8 cellular contexts compared by ENCODE assay signal in the genomic region with DNA sequence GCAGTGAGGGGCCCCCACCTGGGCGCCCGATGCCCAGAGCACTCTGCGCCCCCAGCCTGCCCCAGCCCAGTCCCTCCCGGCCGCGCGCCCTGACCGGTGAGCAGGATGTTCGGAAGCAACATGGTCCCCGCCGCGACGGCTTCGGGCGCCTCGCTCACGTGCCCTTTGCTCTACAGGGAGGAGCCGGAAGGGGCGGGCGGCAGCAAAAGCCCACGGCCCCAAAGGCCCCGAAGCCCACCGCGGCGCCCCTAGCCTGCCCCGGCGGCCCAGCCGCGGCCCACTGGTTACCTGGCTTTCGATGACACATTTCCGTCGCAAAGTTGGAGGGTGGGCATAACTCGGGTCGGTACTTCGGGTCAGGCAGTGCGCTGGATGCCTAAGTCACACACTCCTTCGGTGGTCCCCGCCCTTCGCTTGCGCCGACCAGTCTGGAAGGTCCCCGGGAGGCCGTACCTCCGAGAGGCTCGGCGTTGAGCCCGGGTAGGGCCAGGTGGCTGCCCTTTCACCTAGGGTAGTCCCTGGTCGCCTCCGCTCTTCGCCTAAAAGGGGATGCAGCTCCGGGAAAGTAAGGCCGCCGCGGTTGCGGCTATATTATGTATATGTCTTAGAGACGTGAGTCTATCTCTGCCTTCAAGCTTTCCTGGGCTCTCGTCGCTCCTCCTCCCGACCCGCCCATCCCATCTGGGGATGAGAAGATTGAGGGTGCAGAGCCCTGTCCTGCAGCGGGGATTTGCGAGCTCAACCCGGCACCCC. TPM values are rescaled to one million over a fixed set of nuclear protein-coding genes. Genes with fewer than 3 reads are reported as not detected.
A peak's percentile ranks its signal among the peaks of the same experiment; 100 is the strongest.
DNase-seq lines count a peak whose midpoint lies in the region; ATAC-seq and TF ChIP-seq lines count a peak whose summit lies in the region.

A gene (minus strand): TSS at position 152 of the 753 bp plus-strand sequence. CDS start 30 bp downstream, at position 122.
A gene with protein sequence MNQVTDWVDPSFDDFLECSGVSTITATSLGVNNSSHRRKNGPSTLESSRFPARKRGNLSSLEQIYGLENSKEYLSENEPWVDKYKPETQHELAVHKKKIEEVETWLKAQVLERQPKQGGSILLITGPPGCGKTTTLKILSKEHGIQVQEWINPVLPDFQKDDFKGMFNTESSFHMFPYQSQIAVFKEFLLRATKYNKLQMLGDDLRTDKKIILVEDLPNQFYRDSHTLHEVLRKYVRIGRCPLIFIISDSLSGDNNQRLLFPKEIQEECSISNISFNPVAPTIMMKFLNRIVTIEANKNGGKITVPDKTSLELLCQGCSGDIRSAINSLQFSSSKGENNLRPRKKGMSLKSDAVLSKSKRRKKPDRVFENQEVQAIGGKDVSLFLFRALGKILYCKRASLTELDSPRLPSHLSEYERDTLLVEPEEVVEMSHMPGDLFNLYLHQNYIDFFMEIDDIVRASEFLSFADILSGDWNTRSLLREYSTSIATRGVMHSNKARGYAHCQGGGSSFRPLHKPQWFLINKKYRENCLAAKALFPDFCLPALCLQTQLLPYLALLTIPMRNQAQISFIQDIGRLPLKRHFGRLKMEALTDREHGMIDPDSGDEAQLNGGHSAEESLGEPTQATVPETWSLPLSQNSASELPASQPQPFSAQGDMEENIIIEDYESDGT (plus strand): TSS at position 450 of the 753 bp plus-strand sequence. CDS start 2,391 bp downstream, outside the sequence.
A gene with protein sequence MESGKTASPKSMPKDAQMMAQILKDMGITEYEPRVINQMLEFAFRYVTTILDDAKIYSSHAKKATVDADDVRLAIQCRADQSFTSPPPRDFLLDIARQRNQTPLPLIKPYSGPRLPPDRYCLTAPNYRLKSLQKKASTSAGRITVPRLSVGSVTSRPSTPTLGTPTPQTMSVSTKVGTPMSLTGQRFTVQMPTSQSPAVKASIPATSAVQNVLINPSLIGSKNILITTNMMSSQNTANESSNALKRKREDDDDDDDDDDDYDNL (minus strand): TSS at position 152 of the 753 bp plus-strand sequence. CDS start 3,783 bp downstream, outside the sequence.

- H3K9ac ChIP-seq in iPS-20b (ENCODE audit: low read depth, low read length) = peak within 1 kb of the TSS; percentile 98

- no peaks in the 10 kb centered on the region for H3K27me3 ChIP-seq in A673 (replicated peaks; ENCODE audit: insufficient read depth, low read depth, low read length, poor library complexity)
- H3K27me3 ChIP-seq in breast epithelium = no peaks in the 10 kb centered on the region
- H3K27me3 ChIP-seq in iPS-20b (ENCODE audit: insufficient read depth, low read length) = no peaks in the 10 kb centered on the region

- peak; percentile 89 for ATAC-seq in GM18868 (IDR thresholded peaks at IDR 0.05; ENCODE audit: unreplicated experiment)
- peak; percentile 92 for ATAC-seq in HG03108 (IDR thresholded peaks at IDR 0.05; ENCODE audit: unreplicated experiment)

- POLR2A ChIA-PET in A673 (lab: Charles Lee; ENCODE audit: low non-redundant PET) = interaction anchor here (0.5 kb wide), 1 partner anchor 18 kb away, joined by 3 read pairs; no protein-coding TSS in a partner anchor

- H3K36me3 ChIP-seq in A673 (ENCODE audit: insufficient read depth, low read length, poor library complexity, severe bottlenecking) = peaks cover 30% of the 10 kb centered on the region
- no peaks in the 10 kb centered on the region for H3K36me3 ChIP-seq in breast epithelium
- peaks cover 35% of the 10 kb centered on the region for H3K36me3 ChIP-seq in iPS-20b (ENCODE audit: insufficient read depth, low read depth, low read length)

- H3K27ac ChIP-seq in A673 (ENCODE audit: low read depth, low read length, poor library complexity, severe bottlenecking) = peak within 1 kb of the TSS; percentile 99
- H3K27ac ChIP-seq in VCaP = peak within 1 kb of the TSS; percentile 99
- peak within 1 kb of the TSS; percentile 98 to 99 for H3K27ac ChIP-seq in breast epithelium
- peak within 1 kb of the TSS; percentile 93 for H3K27ac ChIP-seq in iPS-20b (ENCODE audit: low read length)
- H3K27ac ChIP-seq in skin epidermis = peak within 1 kb of the TSS; percentile 78 to 100 (median 99)

- H3K4me1 ChIP-seq in A673 (ENCODE audit: insufficient read depth, low read length, poor library complexity, severe bottlenecking) (peaks cover 11% of the 10 kb centered on the region), breast epithelium (peaks cover 0 to 9% of the 10 kb centered on the region in 2 donors), iPS-20b (ENCODE audit: insufficient read depth, low read length) (no peaks in the 10 kb centered on the region)

- no TSS peak for BruUV-seq in A673 (replicated peaks; lab: Mats Ljungman, UMichigan)

- intact Hi-C loops in A673 (cut with micrococcal nuclease; ENCODE audit: unreplicated experiment) (loop anchor here (10.0 kb wide), 1 partner anchor 275 kb away; a partner anchor contains a TSS), breast epithelium (cut with DNase I; ENCODE audit: low total_unique reads) (no loop called here)

- CTCF ChIA-PET in A673 (lab: Charles Lee) = no interaction called here

- H3K4me3 ChIP-seq in A673 (ENCODE audit: low read depth, low read length, poor library complexity, severe bottlenecking) (peak within 1 kb of the TSS; percentile 65), breast epithelium (peak within 1 kb of the TSS; percentile 73 to 82 (median 81)), iPS-20b (ENCODE audit: low read length) (peak within 1 kb of the TSS; percentile 98), skin epidermis (peak within 1 kb of the TSS; percentile 55 to 94 (median 91))

- TF ChIP-seq POLR2A in breast epithelium (IDR thresholded peaks at IDR 0.05) = peak; percentile 55

- no peaks in the 10 kb centered on the region for H3K9me3 ChIP-seq in A673 (ENCODE audit: low read depth, low read length, poor library complexity, severe bottlenecking)
- no peaks in the 10 kb centered on the region for H3K9me3 ChIP-seq in breast epithelium
- no peaks in the 10 kb centered on the region for H3K9me3 ChIP-seq in iPS-20b (ENCODE audit: insufficient read depth, low read depth, low read length)

- TF ChIP-seq CTCF in A673 (conservative IDR thresholded peaks at IDR 0.05; ENCODE audit: low read depth, low read length) (no peak), VCaP (conservative IDR thresholded peaks at IDR 0.05) (no peak), breast epithelium (IDR thresholded peaks at IDR 0.05) (peak in 1 of 3 donors; percentile 15)

- DNase-seq in A673 (ENCODE audit: low spot score) (peak; percentile 93), NCI-H2196 (lab: John Stamatoyannopoulos, UW; ENCODE audit: unreplicated experiment) (peak; percentile 73), breast epithelium (ENCODE audit: low spot score in 2 of 2) (peak; percentile 86 to 88)

RNA-seq across cellular contexts. Expression of the first gene that starts in this region (rescaled TPM):
- total RNA-seq in A673 (2021) = 69.4 and 97.5 TPM in 2 replicates
- 10 to 100 TPM; 19.5 to 35.8 (median 25.6) TPM for total RNA-seq in breast epithelium

RNA-seq across cellular contexts. Expression of the second gene that starts in this region (rescaled TPM):
- total RNA-seq in A673 (2021) (19.3 and 27.1 TPM in 2 replicates), breast epithelium (10 to 100 TPM; 14.6 to 24.1 (median 14.7) TPM)

RNA-seq across cellular contexts. Expression of the third gene that starts in this region (rescaled TPM):
- total RNA-seq in A673 (2021) (77.2 and 91.4 TPM in 2 replicates), breast epithelium (10 to 100 TPM; 35.4 to 44.9 (median 38.3) TPM)

Comparison
In these comparisons a context has a peak if more than half of its experiments do, and no peak if none do; other contexts are left out.
1. Peak in every context shown above with its lines: DNase-seq, ATAC-seq, H3K4me3 ChIP-seq and H3K27ac ChIP-seq.